Comparison of ENCODE assay signal across 14 cellular contexts in the genomic region with DNA sequence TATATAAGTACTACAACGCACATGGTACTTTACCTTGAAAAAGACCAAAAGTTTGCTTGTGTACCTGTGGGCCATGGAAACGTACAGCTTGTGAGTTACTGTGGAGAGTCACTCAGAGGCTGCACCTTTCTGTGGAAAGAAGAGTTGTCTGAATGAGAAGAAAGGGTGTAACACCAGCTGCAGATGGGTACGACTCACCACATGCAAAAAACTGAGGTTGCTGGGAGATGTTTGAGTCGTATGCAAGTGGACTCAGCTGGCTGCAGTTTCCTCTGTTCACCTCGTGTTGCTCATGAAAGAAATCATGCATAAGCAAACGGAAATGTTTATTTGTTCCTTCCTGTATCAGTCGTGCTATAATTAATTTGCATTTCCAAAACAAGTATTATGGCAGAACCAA. TPM values are rescaled to one million over a fixed set of nuclear protein-coding genes. Genes with fewer than 3 reads are reported as not detected.
DNase-seq lines count a peak whose midpoint lies in the region; ATAC-seq, FAIRE-seq and TF ChIP-seq lines count a peak whose summit lies in the region.
"Had no signal": no experiment of that assay in that cellular context is flagged by ENCODE, and none has a peak within 500 bp of the region (broad histone marks: within the 10 kb centered on the region; RNA-seq: fewer than 3 reads in every experiment).

No MANE protein-coding gene starts in this region.

- no peaks in the 10 kb centered on the region for H4K20me1 ChIP-seq in DOHH2 (ENCODE audit: control insufficient read depth, insufficient read depth, low read depth, low read length)

- H3K4me2 ChIP-seq in DOHH2 (ENCODE audit: low read length): 0 out of 2 replicates have a peak overlapping the region, but pooled peaks have one; percentile 24

- no peak overlapping the region for H3K4me3 Mint-ChIP-seq in activated CD8-positive, alpha-beta T cell treated with anti-CD3 and anti-CD28 coated beads for 36 hours

- no peaks in the 10 kb centered on the region for H3K9me3 ChIP-seq in DOHH2 (ENCODE audit: control insufficient read depth, insufficient read depth, low read length)
- H3K9me3 ChIP-seq: testis had no signal

- no peaks in the 10 kb centered on the region for H3K9me2 ChIP-seq in DOHH2 (replicated peaks; ENCODE audit: control insufficient read depth, low read length)

- no peaks in the 10 kb centered on the region for H3K27me3 ChIP-seq in DOHH2 (ENCODE audit: control insufficient read depth, low read length)
- H3K27me3 ChIP-seq: testis had no signal

- no peaks in the 10 kb centered on the region for H3F3A ChIP-seq in DOHH2 (ENCODE audit: control insufficient read depth, insufficient read depth)

- peak overlapping the region; percentile 19 for H3K27ac Mint-ChIP-seq in activated CD8-positive, alpha-beta T cell treated with anti-CD3 and anti-CD28 coated beads for 36 hours

- H3K9me3 Mint-ChIP-seq in activated CD8-positive, alpha-beta T cell treated with anti-CD3 and anti-CD28 coated beads for 36 hours: no peaks in the 10 kb centered on the region

- no peaks in the 10 kb centered on the region for H3K79me2 ChIP-seq in DOHH2 (ENCODE audit: control insufficient read depth, low read length)

- no peak for TF ChIP-seq CTCF in DOHH2 (IDR thresholded peaks at IDR 0.05; ENCODE audit: low read depth, low read length, poor library complexity, severe bottlenecking)
- TF ChIP-seq CTCF in activated CD8-positive, alpha-beta T cell treated with anti-CD3 and anti-CD28 coated beads for 36 hours (IDR thresholded peaks at IDR 0.05): no peak

- H3K27ac ChIP-seq in DOHH2 (ENCODE audit: low read depth, low read length): no peak overlapping the region
- H3K27ac ChIP-seq: testis had no signal

- H3K36me3 Mint-ChIP-seq in activated CD8-positive, alpha-beta T cell treated with anti-CD3 and anti-CD28 coated beads for 36 hours (ENCODE audit: low read depth): no peaks in the 10 kb centered on the region

- POLR2A ChIA-PET in activated CD8-positive, alpha-beta T cell treated with anti-CD3 and anti-CD28 coated beads for 36 hours (lab: Charles Lee): no interaction called here

- peak; percentile 53 for ATAC-seq in GM21619 (IDR thresholded peaks at IDR 0.05; ENCODE audit: unreplicated experiment)
- ATAC-seq in activated CD8-positive, alpha-beta T cell treated with anti-CD3 and anti-CD28 coated beads for 36 hours: peak; percentile 85

- peak; percentile 80 for FAIRE-seq in islet of Langerhans (lab: Jason Lieb, UNC)
- FAIRE-seq: D721Med had no signal

- peaks cover 9% of the 10 kb centered on the region for H3K27me3 Mint-ChIP-seq in activated CD8-positive, alpha-beta T cell treated with anti-CD3 and anti-CD28 coated beads for 36 hours

- no peaks in the 10 kb centered on the region for H3K36me3 ChIP-seq in DOHH2 (ENCODE audit: control insufficient read depth, low read length)

- intact Hi-C loops in activated CD8-positive, alpha-beta T cell treated with anti-CD3 and anti-CD28 coated beads for 36 hours (cut with micrococcal nuclease): no loop called here

- H3K4me1 ChIP-seq in DOHH2 (ENCODE audit: control insufficient read depth, low read length): peaks cover 12% of the 10 kb centered on the region

- peaks cover 24% of the 10 kb centered on the region for H3K4me1 Mint-ChIP-seq in activated CD8-positive, alpha-beta T cell treated with anti-CD3 and anti-CD28 coated beads for 36 hours (ENCODE audit: low read depth)

- DNase-seq in activated CD8-positive, alpha-beta T cell treated with anti-CD3 and anti-CD28 coated beads for 36 hours: peak; percentile 56
- DNase-seq in NCI-H748 (lab: John Stamatoyannopoulos, UW; ENCODE audit: unreplicated experiment): no peak
- DNase-seq in cerebellar nuclear complex (lab: John Stamatoyannopoulos, UW): no peak
- DNase-seq in NCI-H2196 (lab: John Stamatoyannopoulos, UW; ENCODE audit: unreplicated experiment): no peak
- DNase-seq in effector CD8-positive, alpha-beta T cell (lab: John Stamatoyannopoulos, UW): no peak
- DNase-seq: caudate nucleus, KBM-7, occipital lobe, Right ventricle myocardium superior, testis had no signal

- H3K4me3 ChIP-seq in DOHH2 (ENCODE audit: low read length): no peak overlapping the region
- H3K4me3 ChIP-seq: testis had no signal

- CTCF ChIA-PET in activated CD8-positive, alpha-beta T cell treated with anti-CD3 and anti-CD28 coated beads for 36 hours (lab: Charles Lee): interaction anchor here (1.4 to 2.0 kb wide), 2 partner anchors 8 to 307 kb away, joined by 4 to 13 read pairs; no protein-coding TSS in a partner anchor

RNA-seq across cellular contexts. Expression of a gene that starts 22.4 kb away (rescaled TPM):
- not detected for total RNA-seq in activated CD8-positive, alpha-beta T cell treated with anti-CD3 and anti-CD28 coated beads for 36 hours
